18 cellular contexts compared by ENCODE assay signal in genomic region chr1:87358219-87358618, GRCh38. TPM values are rescaled to one million over a fixed set of nuclear protein-coding genes. Genes with fewer than 3 reads are reported as not detected.
DNase-seq lines count a peak whose midpoint lies in the region; ATAC-seq and TF ChIP-seq lines count a peak whose summit lies in the region.
"Had no signal": no experiment of that assay in that cellular context is flagged by ENCODE, and none has a peak within 500 bp of the region (broad histone marks: within the 10 kb centered on the region; RNA-seq: fewer than 3 reads in every experiment).

No MANE protein-coding gene starts in this region.

- peak overlapping the region in 1 of 6 donors; percentile 15 for H3K27ac Mint-ChIP-seq in immature natural killer cell
- H3K27ac Mint-ChIP-seq: CD8-positive, alpha-beta T cell had no signal

- H3K36me3 ChIP-seq in DND-41 (ENCODE audit: insufficient read depth, low read length), result no peaks in the 10 kb centered on the region
- H3K36me3 ChIP-seq: BE2C, HAP-1 had no signal

- no peaks in the 10 kb centered on the region for H3K79me2 ChIP-seq in DND-41 (ENCODE audit: insufficient read depth, low read length)

- H3K27me3 Mint-ChIP-seq in immature natural killer cell (ENCODE audit: low read depth in 3 of 3), result peaks cover 0 to 1% (median 0%) of the 10 kb centered on the region in 3 donors

- H3K9me3 ChIP-seq in DND-41 (ENCODE audit: insufficient read depth, low read length, severe bottlenecking), result no peaks in the 10 kb centered on the region
- H3K9me3 ChIP-seq: BE2C, HAP-1, SK-N-SH had no signal

- no peak overlapping the region for H3K27ac ChIP-seq in DND-41 (ENCODE audit: low read length)
- H3K27ac ChIP-seq: HL-60 had no signal

- H3K4me1 ChIP-seq in DND-41 (ENCODE audit: insufficient read depth, low read length), result no peaks in the 10 kb centered on the region
- H3K4me1 ChIP-seq: HAP-1 had no signal

- no peaks in the 10 kb centered on the region for H3K9me3 Mint-ChIP-seq in immature natural killer cell
- H3K9me3 Mint-ChIP-seq: CD8-positive, alpha-beta T cell had no signal

- TF ChIP-seq CTCF in DND-41 (IDR thresholded peaks at IDR 0.05; ENCODE audit: borderline replicate concordance, extremely low read depth, low read length, poor library complexity, severe bottlenecking), result no peak

- no peaks in the 10 kb centered on the region for H3K4me1 Mint-ChIP-seq in immature natural killer cell

- H3K4me3 Mint-ChIP-seq in immature natural killer cell, result no peak overlapping the region
- H3K4me3 Mint-ChIP-seq: CD8-positive, alpha-beta T cell had no signal

- no peaks in the 10 kb centered on the region for H3K27me3 ChIP-seq in DND-41 (ENCODE audit: insufficient read depth, low read length, poor library complexity)
- H3K27me3 ChIP-seq: BE2C had no signal

- H3K4me2 ChIP-seq in DND-41 (ENCODE audit: insufficient read depth, low read length), result no peak overlapping the region
- H3K4me2 ChIP-seq: SK-N-SH had no signal

- H3K36me3 Mint-ChIP-seq in immature natural killer cell, result peaks cover 9 to 23% (median 18%) of the 10 kb centered on the region in 3 donors
- H3K36me3 Mint-ChIP-seq: CD8-positive, alpha-beta T cell had no signal

- H3K4me3 ChIP-seq in DND-41 (ENCODE audit: low read depth in 1 of 2, low read length in 2 of 2), result no peak overlapping the region
- H3K4me3 ChIP-seq: HAP-1 had no signal

- H2AFZ ChIP-seq in DND-41 (ENCODE audit: low read depth, low read length), result no peak overlapping the region

- DNase-seq in DND-41 (no peak), EH (ENCODE audit: low read depth) (peak; percentile 30), M059J (ENCODE audit: low read depth) (peak; percentile 39), amniotic epithelial cell (ENCODE audit: low read depth) (peak; percentile 36), immature natural killer cell (no peak), HuH-7.5 (ENCODE audit: low spot score) (no peak)
- no peak for DNase-seq in activated CD4-positive, alpha-beta T cell treated with anti-CD3 and anti-CD28 coated beads, Interleukin-2, amount 50 U/mL, for 1 hour
- DNase-seq: BE2C; CD8-positive, alpha-beta T cell; Karpas-422; NCI-H1048; NCI-H69; Right ventricle myocardium superior; SK-N-SH had no signal

- H3K9ac ChIP-seq in DND-41 (ENCODE audit: low read depth, low read length), result no peak overlapping the region
- H3K9ac ChIP-seq: SK-N-SH had no signal

- no peaks in the 10 kb centered on the region for H4K20me1 ChIP-seq in DND-41 (ENCODE audit: insufficient read depth, low read length)

- ATAC-seq in DND-41 (ENCODE audit: insufficient read depth, low read depth), result peak; percentile 58
- ATAC-seq in HG02571 (IDR thresholded peaks at IDR 0.05; ENCODE audit: unreplicated experiment), result no peak
- ATAC-seq: CD8-positive, alpha-beta T cell; Panc1 had no signal

RNA-seq across cellular contexts. Expression of gene LMO4, which starts 29.5 kb away (rescaled TPM):
- total RNA-seq in M059J (2014; rRNA removed; shearing (Covaris generic)), result 87.1 and 103 TPM in 2 replicates
- polyA plus RNA-seq in immature natural killer cell, result 10 to 100 TPM; 34.4 to 57.5 (median 46.1) TPM

Comparison
In these comparisons a context has a peak if more than half of its experiments do, and no peak if none do; other contexts are left out.
1. DNase-seq: peak in EH (single experiment), M059J (single experiment) and amniotic epithelial cell (single experiment); none in DND-41 (single experiment), immature natural killer cell (0 of 3), HuH-7.5 (single experiment) and activated CD4-positive, alpha-beta T cell treated with anti-CD3 and anti-CD28 coated beads, Interleukin-2, amount 50 U/mL, for 1 hour (single experiment).